ENCODE assay signal across 22 cellular contexts in genomic region chr21:31151156-31151555, GRCh38.
"Had no signal": no experiment of that assay in that cellular context is flagged by ENCODE, and none has a peak within 500 bp of the region (broad histone marks: within the 10 kb centered on the region; RNA-seq: fewer than 3 reads in every experiment).

No MANE protein-coding gene starts in this region.

- H3K36me3 Mint-ChIP-seq: memory B cell; stimulated activated memory B cell treated with anti-CD40 and anti-IgM and Interleukin-4, amounts not matched to agents 10 μg/mL and 1 μg/mL and 100 μg/mL, for 72 hours had no signal

- H3K4me1 Mint-ChIP-seq: memory B cell; nephron; stimulated activated memory B cell treated with anti-CD40 and anti-IgM and Interleukin-4, amounts not matched to agents 10 μg/mL and 1 μg/mL and 100 μg/mL, for 72 hours had no signal

- H3K4me3 Mint-ChIP-seq: dendritic cell treated with granulocyte-macrophage colony-stimulating factor and Interleukin-4, amounts not matched to agents 40 ng/mL and 50 ng/mL, for 4 days; effector memory CD8-positive, alpha-beta T cell; memory B cell; nephron; stimulated activated memory B cell treated with anti-CD40 and anti-IgM and Interleukin-4, amounts not matched to agents 10 μg/mL and 1 μg/mL and 100 μg/mL, for 72 hours; stimulated activated naive CD8-positive, alpha-beta T cell treated with anti-CD3 and anti-CD28 coated beads, Interleukin-15, Interleukin-2, amounts not matched to agents 100 ng/mL and 50 ng/mL, for 24 hours had no signal

- H3K27ac Mint-ChIP-seq: dendritic cell treated with granulocyte-macrophage colony-stimulating factor and Interleukin-4, amounts not matched to agents 40 ng/mL and 50 ng/mL, for 4 days; effector memory CD8-positive, alpha-beta T cell; memory B cell; nephron; stimulated activated memory B cell treated with anti-CD40 and anti-IgM and Interleukin-4, amounts not matched to agents 10 μg/mL and 1 μg/mL and 100 μg/mL, for 72 hours; stimulated activated naive CD8-positive, alpha-beta T cell treated with anti-CD3 and anti-CD28 coated beads, Interleukin-15, Interleukin-2, amounts not matched to agents 100 ng/mL and 50 ng/mL, for 24 hours had no signal

- H3K9me3 Mint-ChIP-seq: dendritic cell treated with granulocyte-macrophage colony-stimulating factor and Interleukin-4, amounts not matched to agents 40 ng/mL and 50 ng/mL, for 4 days had no signal

- DNase-seq: effector memory CD8-positive, alpha-beta T cell; esophagus squamous epithelium; foreskin fibroblast; head of caudate nucleus; kidney; left cardiac atrium; left ventricle myocardium inferior; lower lobe of right lung; midbrain; retina; right lobe of liver; spleen; stimulated activated CD4-positive, alpha-beta T cell treated with anti-CD3 and anti-CD28 coated beads, Interleukin-15, amount 100 ng/mL, for 24 hours; stimulated activated CD4-positive, alpha-beta T cell treated with anti-CD3 and anti-CD28 coated beads, Interleukin-1b, Interleukin-23, amount 100 ng/mL, for 48 hours; stimulated activated CD4-positive, alpha-beta T cell treated with anti-CD3 and anti-CD28 coated beads, Interleukin-4, amount 100 ng/mL, for 24 hours; tibial artery; upper lobe of left lung had no signal

- ATAC-seq: effector memory CD8-positive, alpha-beta T cell; left cardiac atrium; lower lobe of right lung; stimulated activated memory B cell treated with anti-CD40 and anti-IgM and Interleukin-4, amounts not matched to agents 10 μg/mL and 1 μg/mL and 100 μg/mL, for 72 hours had no signal

- H3K27me3 Mint-ChIP-seq: dendritic cell treated with granulocyte-macrophage colony-stimulating factor and Interleukin-4, amounts not matched to agents 40 ng/mL and 50 ng/mL, for 4 days; effector memory CD8-positive, alpha-beta T cell; memory B cell; stimulated activated memory B cell treated with anti-CD40 and anti-IgM and Interleukin-4, amounts not matched to agents 10 μg/mL and 1 μg/mL and 100 μg/mL, for 72 hours; stimulated activated naive CD8-positive, alpha-beta T cell treated with anti-CD3 and anti-CD28 coated beads, Interleukin-15, Interleukin-2, amounts not matched to agents 100 ng/mL and 50 ng/mL, for 24 hours had no signal
